Comparison of ENCODE assay signal across 1 cellular context in genomic region chr7:151110941-151111645, GRCh38.
TF ChIP-seq lines count a peak whose summit lies in the region.

No MANE protein-coding gene starts in this region.

TF ChIP-seq in HepG2, 621 proteins besides CTCF, POLR2A, EP300 and RAD21 (continued from another document):
- TF ChIP-seq ZNF646 (CRISPR knock-in tag; IDR thresholded peaks at IDR 0.05), result no peak
- no peak for TF ChIP-seq ZNF101 (CRISPR knock-in tag; IDR thresholded peaks at IDR 0.05; ENCODE audit: borderline replicate concordance, low read depth)
- TF ChIP-seq ZNF850 (CRISPR knock-in tag; conservative IDR thresholded peaks at IDR 0.05), result no peak
